10 cellular contexts compared by ENCODE assay signal in the genomic region with DNA sequence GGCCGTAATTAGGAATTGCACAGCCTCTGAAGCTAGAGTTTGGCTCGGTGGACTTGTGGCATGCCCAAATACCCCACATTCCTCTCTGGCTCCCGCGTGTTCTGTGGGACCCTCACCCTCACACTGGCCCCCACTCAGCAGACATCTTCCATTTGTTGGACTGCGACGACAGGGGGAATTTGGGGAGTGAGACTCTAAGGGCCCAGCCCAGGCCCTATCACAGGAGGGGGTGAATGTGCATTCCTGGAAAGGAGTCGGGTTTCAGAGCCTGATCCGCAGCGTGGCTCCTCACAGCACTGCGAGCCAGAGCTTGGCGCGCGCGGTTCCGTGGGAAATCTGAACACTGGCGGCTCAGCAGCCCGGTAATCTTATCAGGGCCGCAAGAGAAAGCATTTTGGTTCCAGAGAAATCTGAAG. TPM values are rescaled to one million over a fixed set of nuclear protein-coding genes. Genes with fewer than 3 reads are reported as not detected.
A peak's percentile ranks its signal among the peaks of the same experiment; 100 is the strongest.
DNase-seq lines count a peak whose midpoint lies in the region; TF ChIP-seq lines count a peak whose summit lies in the region.
"Had no signal": no experiment of that assay in that cellular context is flagged by ENCODE, and none has a peak within 500 bp of the region (broad histone marks: within the 10 kb centered on the region; RNA-seq: fewer than 3 reads in every experiment).

No MANE protein-coding gene starts in this region.

- 17% methylated on average over 18 of the region's 18 CpGs for WGBS in HUES64

- no peaks in the 10 kb centered on the region for H3K36me3 ChIP-seq in HUES64 (ENCODE audit: insufficient read depth, low read length)
- no peaks in the 10 kb centered on the region for H3K36me3 ChIP-seq in MG63
- H3K36me3 ChIP-seq in BE2C: no peaks in the 10 kb centered on the region
- H3K36me3 ChIP-seq: vagina had no signal

- H3K9me3 ChIP-seq in HUES64 (ENCODE audit: insufficient read depth, low read depth, low read length): no peaks in the 10 kb centered on the region
- H3K9me3 ChIP-seq in MG63: no peaks in the 10 kb centered on the region
- no peaks in the 10 kb centered on the region for H3K9me3 ChIP-seq in BE2C
- H3K9me3 ChIP-seq: vagina had no signal

- H3K27ac ChIP-seq in HUES64 (ENCODE audit: low read depth, low read length) (no peak overlapping the region), coronary artery (peak overlapping the region; percentile 83 to 97)
- H3K27ac ChIP-seq: vagina had no signal

- H3K4me3 ChIP-seq in HUES64 (ENCODE audit: low read length) (peak overlapping the region; percentile 21; the same call in 1 of the 2 replicates), coronary artery (peak overlapping the region; percentile 53), MG63 (no peak overlapping the region), BE2C (ENCODE audit: low read depth, low read length) (no peak overlapping the region)
- H3K4me3 ChIP-seq: vagina had no signal

- H3K4me1 ChIP-seq in HUES64 (ENCODE audit: insufficient read depth, low read length) (peaks cover 23% of the 10 kb centered on the region), BE2C (no peaks in the 10 kb centered on the region)
- H3K4me1 ChIP-seq: vagina had no signal

- no peak for TF ChIP-seq CTCF in coronary artery (IDR thresholded peaks at IDR 0.05)
- no peak for TF ChIP-seq CTCF in BE2C (IDR thresholded peaks at IDR 0.05; ENCODE audit: low read depth, low read length)

- peaks cover 64% of the 10 kb centered on the region for H3K27me3 ChIP-seq in HUES64 (ENCODE audit: insufficient read depth, low read length)
- H3K27me3 ChIP-seq in MG63: no peaks in the 10 kb centered on the region
- no peaks in the 10 kb centered on the region for H3K27me3 ChIP-seq in BE2C
- H3K27me3 ChIP-seq: vagina had no signal

- peak; percentile 29 for DNase-seq in AG08395 (ENCODE audit: low spot score)
- peak; percentile 83 for DNase-seq in coronary artery (ENCODE audit: low spot score)
- DNase-seq in mesenteric fat pad (ENCODE audit: low spot score): peak; percentile 81
- DNase-seq in OCI-M2 (lab: John Stamatoyannopoulos, UW; ENCODE audit: unreplicated experiment): no peak
- no peak for DNase-seq in HuH-7.5 (ENCODE audit: low spot score)
- no peak for DNase-seq in MG63
- DNase-seq in BE2C: no peak
- DNase-seq: NCI-H2029 had no signal

- H3K9ac ChIP-seq in HUES64 (ENCODE audit: low read depth, low read length): no peak overlapping the region

RNA-seq across cellular contexts. Expression of gene RCSD1, which starts 5.2 kb away (rescaled TPM):
- polyA plus RNA-seq in HUES64 (2013, experiment 1 of 2): 0.55 TPM
- 1.6 TPM for polyA plus RNA-seq in HUES64 (2013, experiment 2 of 2)
- 12.7 TPM for total RNA-seq in mesenteric fat pad
- not detected in 2 replicates for total RNA-seq in MG63 (2014; rRNA removed; shearing (Covaris generic); ENCODE audit: low replicate concordance)
- polyA plus RNA-seq in BE2C (2012; ENCODE audit: insufficient read depth, insufficient read length, low read depth): 0.56 TPM

Comparison
In these comparisons a context has a peak if more than half of its experiments do, and no peak if none do; other contexts are left out.
1. DNase-seq: peak in AG08395 (single experiment), coronary artery (single experiment) and mesenteric fat pad (single experiment); none in OCI-M2 (single experiment), HuH-7.5 (single experiment), MG63 (single experiment) and BE2C (single experiment).
2. H3K4me3 ChIP-seq: peak in HUES64 (single experiment) and coronary artery (single experiment); none in MG63 (single experiment) and BE2C (single experiment).
3. RNA of gene RCSD1, which starts 5.2 kb away (total RNA-seq): 12.7 TPM in mesenteric fat pad (single experiment); not detected in MG63; every median in the first group is over 10 times any median in the second.